In genomic region chr18:3262234-3263171, GRCh38 we compare ENCODE assay signal across 8 cellular contexts. TPM values are rescaled to one million over a fixed set of nuclear protein-coding genes. Genes with fewer than 3 reads are reported as not detected.
DNase-seq lines count a peak whose midpoint lies in the region; ATAC-seq, FAIRE-seq and TF ChIP-seq lines count a peak whose summit lies in the region.

No MANE protein-coding gene starts in this region.

- peak overlapping the region; percentile 96 for H3K27ac ChIP-seq in C4-2B

- peaks cover 62% of the 10 kb centered on the region for H3K4me1 Mint-ChIP-seq in activated CD4-positive, alpha-beta memory T cell treated with anti-CD3 and anti-CD28 coated beads for 36 hours (ENCODE audit: low read depth)
- peaks cover 47% of the 10 kb centered on the region for H3K4me1 Mint-ChIP-seq in nephron progenitor cell

- POLR2A ChIA-PET in activated CD4-positive, alpha-beta memory T cell treated with anti-CD3 and anti-CD28 coated beads for 36 hours (lab: Charles Lee) = interaction anchor here (0.5 to 3.5 kb wide), 4 partner anchors 13 to 312 kb away, joined by 3 to 24 read pairs (median 3); no protein-coding TSS in a partner anchor

- H3K36me3 Mint-ChIP-seq in activated CD4-positive, alpha-beta memory T cell treated with anti-CD3 and anti-CD28 coated beads for 36 hours = peaks cover 10% of the 10 kb centered on the region
- H3K36me3 Mint-ChIP-seq in nephron progenitor cell (ENCODE audit: low read depth) = peaks cover 11% of the 10 kb centered on the region

- peak; percentile 56 for DNase-seq in activated CD4-positive, alpha-beta memory T cell treated with anti-CD3 and anti-CD28 coated beads for 36 hours
- DNase-seq in nephron progenitor cell (no peak), GM19239 (ENCODE audit: insufficient read length, low spot score) (no peak), NCI-H345 (lab: John Stamatoyannopoulos, UW) (no peak)

- FAIRE-seq in GM19239 (lab: Jason Lieb, UNC) = no peak

- ATAC-seq in GM21367 (IDR thresholded peaks at IDR 0.05; ENCODE audit: unreplicated experiment) (peak; percentile 31), HG03575 (IDR thresholded peaks at IDR 0.05; ENCODE audit: extremely low read depth, insufficient number of reproducible peaks, low FRiP score, unreplicated experiment) (peak; percentile 8), esophagus mucosa (peak; percentile 65)

- TF ChIP-seq CTCF in C4-2B (conservative IDR thresholded peaks at IDR 0.05) (no peak), nephron progenitor cell (IDR thresholded peaks at IDR 0.05) (no peak)

- no peaks in the 10 kb centered on the region for H3K9me3 Mint-ChIP-seq in activated CD4-positive, alpha-beta memory T cell treated with anti-CD3 and anti-CD28 coated beads for 36 hours
- H3K9me3 Mint-ChIP-seq in nephron progenitor cell = no peaks in the 10 kb centered on the region

- peak overlapping the region; percentile 89 for H3K4me3 Mint-ChIP-seq in activated CD4-positive, alpha-beta memory T cell treated with anti-CD3 and anti-CD28 coated beads for 36 hours
- peak overlapping the region; percentile 98 for H3K4me3 Mint-ChIP-seq in nephron progenitor cell

- peak overlapping the region; percentile 95 for H3K27ac Mint-ChIP-seq in activated CD4-positive, alpha-beta memory T cell treated with anti-CD3 and anti-CD28 coated beads for 36 hours
- H3K27ac Mint-ChIP-seq in nephron progenitor cell = peak overlapping the region; percentile 89

- no peaks in the 10 kb centered on the region for H3K27me3 Mint-ChIP-seq in activated CD4-positive, alpha-beta memory T cell treated with anti-CD3 and anti-CD28 coated beads for 36 hours
- no peaks in the 10 kb centered on the region for H3K27me3 Mint-ChIP-seq in nephron progenitor cell (ENCODE audit: low read depth, poor library complexity)

- CTCF ChIA-PET in activated CD4-positive, alpha-beta memory T cell treated with anti-CD3 and anti-CD28 coated beads for 36 hours (lab: Charles Lee) = interaction anchor here (1.1 to 1.7 kb wide), 5 partner anchors 11 to 402 kb away, joined by 3 to 5 read pairs (median 5); partner anchors contain the start of gene MYL12A

- intact Hi-C loops in activated CD4-positive, alpha-beta memory T cell treated with anti-CD3 and anti-CD28 coated beads for 36 hours (cut with micrococcal nuclease) = loop anchor here (2.0 kb wide), 1 partner anchor 196 kb away; no protein-coding TSS in a partner anchor

RNA-seq across cellular contexts. Expression of gene MYL12B, which starts 0.6 kb away (rescaled TPM):
- 100 to 1,000 TPM; 335 to 339 TPM for total RNA-seq in activated CD4-positive, alpha-beta memory T cell treated with anti-CD3 and anti-CD28 coated beads for 36 hours
- 403 TPM for total RNA-seq in esophagus mucosa

RNA-seq across cellular contexts. Expression of gene MYL12A, which starts 14.9 kb away (rescaled TPM):
- total RNA-seq in activated CD4-positive, alpha-beta memory T cell treated with anti-CD3 and anti-CD28 coated beads for 36 hours = 100 to 1,000 TPM; 538 to 542 TPM
- total RNA-seq in esophagus mucosa = 241 TPM

RNA-seq across cellular contexts. Expression of gene MYOM1, which starts 42.7 kb away (rescaled TPM):
- total RNA-seq in activated CD4-positive, alpha-beta memory T cell treated with anti-CD3 and anti-CD28 coated beads for 36 hours = 1 to 10 TPM in 1 of 2 experiments, under 1 TPM in 1; 0.90 to 1.2 TPM
- total RNA-seq in esophagus mucosa = 0.32 TPM

Comparison
In these comparisons a context has a peak if more than half of its experiments do, and no peak if none do; other contexts are left out.
1. ATAC-seq: peak in every context shown above with its lines; median percentile 65 in esophagus mucosa; 31 in GM21367; 8 in HG03575.